8 cellular contexts compared by ENCODE assay signal in genomic region chr13:98842858-98843481, GRCh38.
A peak's percentile ranks its signal among the peaks of the same experiment; 100 is the strongest.
DNase-seq lines count a peak whose midpoint lies in the region; ATAC-seq and TF ChIP-seq lines count a peak whose summit lies in the region.

No MANE protein-coding gene starts in this region.

- no peaks in the 10 kb centered on the region for H3K27me3 ChIP-seq in BE2C

- peak; percentile 80 for ATAC-seq in GM19025 (IDR thresholded peaks at IDR 0.05; ENCODE audit: low read depth, unreplicated experiment)
- ATAC-seq in HG03139 (IDR thresholded peaks at IDR 0.05; ENCODE audit: unreplicated experiment) = peak; percentile 73

- no peaks in the 10 kb centered on the region for H3K36me3 ChIP-seq in BE2C

- TF ChIP-seq CTCF in BE2C (IDR thresholded peaks at IDR 0.05; ENCODE audit: low read depth, low read length) = peak; percentile 98

- DNase-seq in BE2C (peak; percentile 87), NCI-H2227 (lab: John Stamatoyannopoulos, UW; ENCODE audit: unreplicated experiment) (peak; percentile 71), kidney glomerular epithelial cell (lab: John Stamatoyannopoulos, UW) (peak; percentile 59)
- DNase-seq in activated CD4-positive, CD25-positive, alpha-beta regulatory T cell (lab: John Stamatoyannopoulos, UW) = peak; percentile 23 to 41 (median 30)
- DNase-seq in central memory CD4-positive, alpha-beta T cell = peak; percentile 28
- peak; percentile 35 to 68 (median 37) for DNase-seq in stimulated activated CD4-positive, alpha-beta T cell treated with anti-CD3 and anti-CD28 coated beads, TNF-alpha, amount 100 ng/mL, for 24 hours (ENCODE audit: low read depth in 3 of 3)

- no peaks in the 10 kb centered on the region for H3K9me3 ChIP-seq in BE2C

- H3K4me1 ChIP-seq in BE2C = no peaks in the 10 kb centered on the region

- no peak overlapping the region for H3K4me3 ChIP-seq in BE2C (ENCODE audit: low read depth, low read length)

Comparison
In these comparisons a context has a peak if more than half of its experiments do, and no peak if none do; other contexts are left out.
1. DNase-seq: peak in every context shown above with its lines; median percentile 87 in BE2C; 71 in NCI-H2227; 59 in kidney glomerular epithelial cell; 37 in stimulated activated CD4-positive, alpha-beta T cell treated with anti-CD3 and anti-CD28 coated beads, TNF-alpha, amount 100 ng/mL, for 24 hours; 30 in activated CD4-positive, CD25-positive, alpha-beta regulatory T cell; 28 in central memory CD4-positive, alpha-beta T cell.